In genomic region chr19:52237771-52238400, GRCh38 we compare ENCODE assay signal across 7 cellular contexts. TPM values are rescaled to one million over a fixed set of nuclear protein-coding genes. Genes with fewer than 3 reads are reported as not detected.
DNase-seq lines count a peak whose midpoint lies in the region; ATAC-seq and TF ChIP-seq lines count a peak whose summit lies in the region.

No MANE protein-coding gene starts in this region.

- no peaks in the 10 kb centered on the region for H3K27me3 Mint-ChIP-seq in MCF 10A (ENCODE audit: insufficient read depth, unreplicated experiment)

- TF ChIP-seq CTCF in MCF 10A (IDR thresholded peaks at IDR 0.05; ENCODE audit: unreplicated experiment) (peak; percentile 72), kidney epithelial cell (IDR thresholded peaks at IDR 0.05; ENCODE audit: insufficient read depth, low read length, poor library complexity, severe bottlenecking) (peak; percentile 84)

- ATAC-seq in GM21825 (IDR thresholded peaks at IDR 0.05; ENCODE audit: unreplicated experiment): no peak

- no peak overlapping the region for H3K4me3 Mint-ChIP-seq in MCF 10A (ENCODE audit: unreplicated experiment)

- no peaks in the 10 kb centered on the region for H3K9me3 Mint-ChIP-seq in MCF 10A (ENCODE audit: unreplicated experiment)

- no peaks in the 10 kb centered on the region for H3K27me3 ChIP-seq in kidney epithelial cell (ENCODE audit: control insufficient read depth, insufficient read depth, low read length)

- no peaks in the 10 kb centered on the region for H3K36me3 Mint-ChIP-seq in MCF 10A (ENCODE audit: insufficient read depth, unreplicated experiment)

- DNase-seq in GM04504 (ENCODE audit: low read depth): peak; percentile 27
- peak; percentile 25 for DNase-seq in NCI-H1048 (lab: John Stamatoyannopoulos, UW)
- peak; percentile 35 for DNase-seq in UCSD-AML1 (lab: John Stamatoyannopoulos, UW; ENCODE audit: unreplicated experiment)
- DNase-seq in MCF 10A (ENCODE audit: unreplicated experiment): peak; percentile 68
- no peak for DNase-seq in kidney epithelial cell (ENCODE audit: low read depth)
- peak; percentile 45 to 55 for DNase-seq in stimulated activated CD4-positive, alpha-beta T cell treated with anti-CD3 and anti-CD28 coated beads, Interleukin-2, amount 100 ng/mL, for 24 hours

- no peak overlapping the region for H3K27ac Mint-ChIP-seq in MCF 10A (ENCODE audit: low read depth, unreplicated experiment)

- H3K4me3 ChIP-seq in kidney epithelial cell (ENCODE audit: low read depth, low read length): no peak overlapping the region

- intact Hi-C loops in MCF 10A (cut with micrococcal nuclease): loop anchor here (1.0 to 10.0 kb wide), 5 partner anchors 48 to 455 kb away; partner anchors contain the start of genes PPP2R1A, ZNF613 and ZNF616

- BruUV-seq in MCF 10A (replicated peaks; lab: Mats Ljungman, UMichigan): no TSS peak

- no peaks in the 10 kb centered on the region for H3K36me3 ChIP-seq in kidney epithelial cell (ENCODE audit: control insufficient read depth, insufficient read depth, low read length)

- H3K4me1 Mint-ChIP-seq in MCF 10A (ENCODE audit: insufficient read depth, unreplicated experiment): no peaks in the 10 kb centered on the region

- CTCF ChIA-PET in MCF 10A (lab: Yijun Ruan, JAX): interaction anchor here (0.5 to 1.7 kb wide), 23 partner anchors 9 to 555 kb away, joined by 3 to 23 read pairs (median 4); partner anchors contain the start of gene ZNF616

- POLR2A ChIA-PET in MCF 10A (lab: Yijun Ruan, JAX): interaction anchor here (0.8 to 1.6 kb wide), 5 partner anchors 25 to 99 kb away, joined by 3 to 11 read pairs (median 6); partner anchors contain the start of genes PPP2R1A and ZNF616

RNA-seq across cellular contexts. Expression of gene ZNF766, which starts 31.5 kb away (rescaled TPM):
- total RNA-seq in MCF 10A (2022) (11.5 and 16.0 TPM in 2 replicates), kidney epithelial cell (7.3 and 15.0 TPM in 2 replicates)

RNA-seq across cellular contexts. Expression of gene PPP2R1A, which starts 48.0 kb away (rescaled TPM):
- 194 and 211 TPM in 2 replicates for total RNA-seq in MCF 10A (2022)
- 329 and 361 TPM in 2 replicates for total RNA-seq in kidney epithelial cell

RNA-seq across cellular contexts. Expression of gene ZNF480, which starts 59.1 kb away (rescaled TPM):
- total RNA-seq in MCF 10A (2022) (13.1 and 15.8 TPM in 2 replicates), kidney epithelial cell (8.0 and 11.0 TPM in 2 replicates)
